In the genomic region with DNA sequence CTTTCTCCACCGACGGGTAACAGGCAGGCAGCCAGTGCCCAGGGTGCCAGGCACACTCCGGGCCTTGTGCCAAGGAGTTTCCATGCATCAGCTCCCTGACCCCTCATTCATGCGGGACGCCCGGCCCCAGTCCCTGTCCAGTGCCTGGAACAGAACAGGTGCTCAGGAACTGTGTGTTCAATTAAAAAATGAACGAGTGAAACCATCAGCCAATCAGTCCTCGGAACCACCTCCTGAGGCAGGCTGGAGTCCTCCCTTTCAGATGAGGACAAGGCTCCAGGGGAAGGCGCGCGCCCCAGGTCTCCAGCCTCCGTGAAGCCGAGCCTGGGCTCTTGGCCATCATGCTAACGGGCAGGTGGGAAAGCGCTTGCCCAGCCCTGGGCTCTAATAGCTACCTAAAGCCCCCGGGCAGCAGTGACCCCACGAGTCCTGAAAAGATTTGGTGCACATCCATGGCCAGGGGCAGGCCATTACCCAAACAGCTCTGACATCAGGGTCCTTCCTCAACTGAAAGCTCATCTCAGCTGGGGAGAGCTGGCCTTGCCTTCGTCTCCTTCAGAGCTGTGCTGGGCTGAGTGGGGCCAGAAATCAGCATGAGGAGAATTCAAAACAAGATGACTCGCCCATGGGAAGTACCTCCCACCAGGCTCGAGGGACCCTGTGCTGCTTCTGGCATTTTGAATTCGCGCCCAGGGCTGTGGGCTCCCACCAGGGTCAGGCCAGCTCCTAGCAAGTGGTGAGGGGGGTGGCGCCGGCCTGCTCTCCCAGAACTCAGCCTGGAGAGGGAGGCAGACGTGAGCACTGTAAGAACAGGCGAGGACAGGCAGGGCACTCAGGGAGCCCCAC, we compare ENCODE assay signal across 1 cellular context.
TF ChIP-seq lines count a peak whose summit lies in the region.

No MANE protein-coding gene starts in this region.

TF ChIP-seq in H1, 55 proteins besides CTCF, POLR2A, EP300 and RAD21 (continued from another document):
- TF ChIP-seq E2F6 (IDR thresholded peaks at IDR 0.05), result no peak
- no peak for TF ChIP-seq ZNF274 (IDR thresholded peaks at IDR 0.05; ENCODE audit: borderline replicate concordance, extremely low read depth, low read length)
- TF ChIP-seq RXRA (IDR thresholded peaks at IDR 0.05; ENCODE audit: insufficient read depth, low read depth, low read length), result no peak
- no peak for TF ChIP-seq BRCA1 (IDR thresholded peaks at IDR 0.05; ENCODE audit: low read depth, low read length)
